In the genomic region with DNA sequence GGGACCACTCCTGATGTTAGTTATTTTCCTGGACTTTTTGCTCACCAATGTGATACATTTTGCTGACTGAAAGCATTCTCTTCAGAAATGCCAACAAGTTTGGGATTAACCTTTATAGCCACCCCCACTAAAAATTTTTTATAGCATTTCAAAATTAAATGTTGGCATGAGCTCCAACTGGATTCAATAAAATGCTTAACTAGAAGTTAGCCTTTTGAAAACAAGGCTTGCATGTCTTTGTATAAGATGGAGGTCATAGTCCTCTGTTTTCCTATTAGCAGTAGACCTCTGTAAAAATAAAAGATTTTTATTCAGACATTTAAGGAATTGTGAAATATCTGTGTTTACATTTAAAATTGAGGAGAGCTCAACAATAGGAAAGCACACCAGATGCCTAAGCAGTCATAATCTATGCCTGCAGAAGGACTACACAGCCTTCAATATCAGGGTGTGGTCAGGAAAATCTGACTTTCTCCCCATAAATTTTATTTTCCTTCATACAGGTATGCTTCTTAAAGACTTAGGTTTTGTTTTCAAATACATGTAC, we compare ENCODE assay signal across 29 cellular contexts.
"Had no signal": no experiment of that assay in that cellular context is flagged by ENCODE, and none has a peak within 500 bp of the region (broad histone marks: within the 10 kb centered on the region; RNA-seq: fewer than 3 reads in every experiment).

No MANE protein-coding gene starts in this region.

- H3K9me3 Mint-ChIP-seq: activated CD4-positive, alpha-beta memory T cell treated with anti-CD3 and anti-CD28 coated beads, Interleukin-2, amount 10 ng/mL, durations not matched to agents 7 days and 5 days; activated naive CD4-positive, alpha-beta T cell treated with anti-CD3 and anti-CD28 coated beads for 36 hours; activated T-helper 17 cell treated with anti-CD3 and anti-CD28 coated beads, Interleukin-2, amount 50 U/mL, for 72 hours had no signal

- H3K4me3 Mint-ChIP-seq: activated CD4-positive, alpha-beta memory T cell treated with anti-CD3 and anti-CD28 coated beads, Interleukin-2, amount 10 ng/mL, durations not matched to agents 7 days and 5 days; activated CD4-positive, alpha-beta T cell treated with anti-CD3 and anti-CD28 coated beads for 36 hours; activated naive CD4-positive, alpha-beta T cell treated with anti-CD3 and anti-CD28 coated beads for 36 hours; activated naive CD8-positive, alpha-beta T cell; activated T-helper 17 cell treated with anti-CD3 and anti-CD28 coated beads, Interleukin-2, amount 50 U/mL, for 72 hours had no signal

- H3K27ac ChIP-seq: brain microvascular endothelial cell, cardiac muscle cell, SK-N-MC, WERI-Rb-1 had no signal

- H3K4me1 Mint-ChIP-seq: activated CD4-positive, alpha-beta T cell treated with anti-CD3 and anti-CD28 coated beads for 36 hours; activated T-helper 17 cell treated with anti-CD3 and anti-CD28 coated beads, Interleukin-2, amount 50 U/mL, for 72 hours had no signal

- DNase-seq: activated CD4-positive, alpha-beta memory T cell treated with anti-CD3 and anti-CD28 coated beads, Interleukin-2, amount 10 ng/mL, durations not matched to agents 7 days and 5 days; activated CD4-positive, alpha-beta T cell treated with anti-CD3 and anti-CD28 coated beads for 36 hours; activated CD4-positive, alpha-beta T cell treated with anti-CD3 and anti-CD28 coated beads, Interleukin-2, amount 50 U/mL, for 1 hour; activated gamma-delta T cell; activated naive CD4-positive, alpha-beta T cell treated with anti-CD3 and anti-CD28 coated beads for 36 hours; activated T-cell treated with anti-CD3 and anti-CD28 coated beads for 4 hours; activated T-cell treated with anti-CD3 and anti-CD28 coated beads, Interleukin-2, amount 50 U/mL, for 48 hours; brain microvascular endothelial cell; MG63; MV-4-11; NCI-H1092 treated with DMSO at 0.1 percent for 48 hours; NCI-H1417 treated with DMSO at 0.1 percent for 48 hours; NCI-H1694; NCI-H2029; NCI-H2107; NCI-H2171 treated with DMSO at 0.1 percent for 48 hours; NCI-H345; NCI-H510A; NCI-H526 treated with DMSO at 0.1 percent for 48 hours; NCI-H82; RPMI8226; T-helper 1 cell; WERI-Rb-1 had no signal

- ATAC-seq: activated CD4-positive, alpha-beta T cell treated with anti-CD3 and anti-CD28 coated beads for 36 hours; activated T-helper 17 cell treated with anti-CD3 and anti-CD28 coated beads, Interleukin-2, amount 50 U/mL, for 72 hours; Panc1; Right ventricle myocardium inferior had no signal

- H3K27me3 Mint-ChIP-seq: activated CD4-positive, alpha-beta memory T cell treated with anti-CD3 and anti-CD28 coated beads, Interleukin-2, amount 10 ng/mL, durations not matched to agents 7 days and 5 days; activated CD4-positive, alpha-beta T cell treated with anti-CD3 and anti-CD28 coated beads for 36 hours; activated naive CD8-positive, alpha-beta T cell; activated T-helper 17 cell treated with anti-CD3 and anti-CD28 coated beads, Interleukin-2, amount 50 U/mL, for 72 hours had no signal

- H3K27ac Mint-ChIP-seq: activated CD4-positive, alpha-beta memory T cell treated with anti-CD3 and anti-CD28 coated beads, Interleukin-2, amount 10 ng/mL, durations not matched to agents 7 days and 5 days; activated CD4-positive, alpha-beta T cell treated with anti-CD3 and anti-CD28 coated beads for 36 hours; activated naive CD4-positive, alpha-beta T cell treated with anti-CD3 and anti-CD28 coated beads for 36 hours; activated naive CD8-positive, alpha-beta T cell; activated T-helper 17 cell treated with anti-CD3 and anti-CD28 coated beads, Interleukin-2, amount 50 U/mL, for 72 hours had no signal
